In the genomic region with DNA sequence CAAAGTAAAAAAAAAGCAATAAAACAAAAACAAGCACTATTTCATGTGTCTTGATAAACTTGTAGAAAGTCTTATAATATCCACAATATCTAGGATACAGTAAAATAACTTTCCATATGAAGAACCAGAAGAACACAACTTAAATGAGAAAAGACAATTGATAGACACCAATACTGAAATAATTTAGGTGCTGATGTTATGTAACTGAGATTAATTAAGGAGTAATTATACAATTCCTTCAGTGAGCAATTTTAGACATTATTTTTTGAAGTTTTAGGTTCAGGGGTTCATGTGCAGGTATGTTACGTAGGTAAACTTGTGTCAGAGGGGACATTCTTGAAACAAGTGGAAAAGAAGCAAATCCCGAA, we compare ENCODE assay signal across 7 cellular contexts.
"Had no signal": no experiment of that assay in that cellular context is flagged by ENCODE, and none has a peak within 500 bp of the region (broad histone marks: within the 10 kb centered on the region; RNA-seq: fewer than 3 reads in every experiment).

No MANE protein-coding gene starts in this region.

- H3K27ac ChIP-seq: epithelial cell of prostate, gastroesophageal sphincter, neutrophil, ovary, psoas muscle had no signal

- DNase-seq: left ventricle myocardium superior, psoas muscle had no signal

- H3K4me3 ChIP-seq: gastroesophageal sphincter, ovary, psoas muscle had no signal

- H3K36me3 ChIP-seq: gastroesophageal sphincter, neutrophil, ovary, transverse colon had no signal

- ATAC-seq: gastroesophageal sphincter, left ventricle myocardium superior had no signal

- H3K27me3 ChIP-seq: neutrophil, ovary had no signal

- H3K9me3 ChIP-seq: gastroesophageal sphincter, neutrophil, ovary, psoas muscle, transverse colon had no signal

- H3K4me1 ChIP-seq: gastroesophageal sphincter, psoas muscle had no signal
